In the genomic region with DNA sequence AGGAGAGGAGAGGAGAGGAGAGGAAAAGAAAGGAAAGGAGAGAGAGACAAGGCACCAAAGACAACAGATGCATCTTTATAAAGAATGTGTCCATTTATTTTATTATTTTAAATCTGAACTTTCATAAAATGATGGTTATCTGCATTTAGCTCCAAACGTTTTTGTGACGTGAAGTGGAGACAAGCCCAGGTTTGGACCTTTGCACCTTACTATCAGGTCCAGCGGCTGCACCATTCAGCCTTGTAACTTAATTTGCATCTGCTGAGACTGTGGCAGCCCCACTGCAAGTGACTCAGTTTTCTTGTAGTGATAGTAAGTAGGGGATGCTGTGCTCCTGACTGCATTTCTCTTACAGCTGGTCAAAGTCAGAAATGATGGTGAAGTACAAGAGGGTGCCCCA, we compare ENCODE assay signal across 8 cellular contexts.
"Had no signal": no experiment of that assay in that cellular context is flagged by ENCODE, and none has a peak within 500 bp of the region (broad histone marks: within the 10 kb centered on the region; RNA-seq: fewer than 3 reads in every experiment).

No MANE protein-coding gene starts in this region.

- H3K4me3 ChIP-seq: GM23248, HAP-1, K562 had no signal

- H2AFZ ChIP-seq: GM23248 had no signal

- DNase-seq: GM23248, GOT3, H7, HFFc6, IMR-90 had no signal

- H3K27ac ChIP-seq: GM23248 had no signal

- H3K4me1 ChIP-seq: HAP-1 had no signal

- H3K36me3 ChIP-seq: HAP-1 had no signal

- H3K9me3 ChIP-seq: HAP-1 had no signal

- ATAC-seq: HCT116, K562 had no signal
